ENCODE assay signal across 19 cellular contexts in the genomic region with DNA sequence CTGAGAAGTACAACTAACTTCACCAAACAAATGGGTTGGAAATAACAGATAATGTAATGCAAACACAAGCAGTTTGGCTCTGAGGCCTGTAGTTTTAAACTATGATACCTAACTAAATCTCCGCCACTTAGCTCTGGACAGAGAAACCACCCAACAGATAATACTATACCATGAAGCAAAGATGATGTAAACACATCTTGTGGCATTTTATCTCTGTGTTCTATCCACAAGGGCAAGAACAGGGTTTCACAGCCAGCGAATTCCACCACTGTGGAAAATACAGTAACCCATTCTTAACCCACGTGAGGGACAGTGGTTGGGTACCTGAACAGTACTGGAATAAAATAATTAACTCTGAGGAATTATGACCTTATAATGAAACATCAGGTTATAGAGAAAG.
"Had no signal": no experiment of that assay in that cellular context is flagged by ENCODE, and none has a peak within 500 bp of the region (broad histone marks: within the 10 kb centered on the region; RNA-seq: fewer than 3 reads in every experiment).

No MANE protein-coding gene starts in this region.

- H3K36me3 ChIP-seq: esophagus squamous epithelium, left ventricle myocardium inferior, tibial nerve had no signal

- H3K4me3 ChIP-seq: esophagus squamous epithelium, left ventricle myocardium inferior, lung, psoas muscle, tibial nerve had no signal

- ATAC-seq: left cardiac atrium, psoas muscle had no signal

- H3K9me3 Mint-ChIP-seq: naive B cell, nephron progenitor cell had no signal

- H3K27me3 Mint-ChIP-seq: naive B cell had no signal

- DNase-seq: cerebellar nuclear complex; dermis blood vessel endothelial cell; esophagus squamous epithelium; foreskin keratinocyte; immature natural killer cell; kidney; left cardiac atrium; left ventricle myocardium inferior; mesenchymal stem cell; midbrain; naive B cell; nephron progenitor cell; psoas muscle; small intestine; stimulated activated CD4-positive, alpha-beta T cell treated with anti-CD3 and anti-CD28 coated beads, Interleukin-2, amount 100 ng/mL, for 48 hours; stimulated activated naive CD4-positive, alpha-beta T cell treated with Interleukin-2 at 50 U/mL for 16 hours had no signal

- H3K4me1 ChIP-seq: left ventricle myocardium inferior, psoas muscle had no signal

- H3K9me3 ChIP-seq: esophagus squamous epithelium, left ventricle myocardium inferior, psoas muscle, tibial nerve had no signal

- H3K4me3 Mint-ChIP-seq: immature natural killer cell, naive B cell, nephron progenitor cell had no signal

- H3K4me1 Mint-ChIP-seq: immature natural killer cell, naive B cell, nephron progenitor cell had no signal

- H3K36me3 Mint-ChIP-seq: immature natural killer cell, naive B cell had no signal

- H3K27me3 ChIP-seq: esophagus squamous epithelium, foreskin keratinocyte, tibial nerve had no signal

- FAIRE-seq: colon, kidney, small intestine had no signal

- H3K27ac ChIP-seq: left ventricle myocardium inferior, psoas muscle, tibial nerve had no signal

- H3K27ac Mint-ChIP-seq: immature natural killer cell, naive B cell, nephron progenitor cell had no signal
